Comparison of ENCODE assay signal across 15 cellular contexts in genomic region chr9:137975936-137976565, GRCh38.
"Had no signal": no experiment of that assay in that cellular context is flagged by ENCODE, and none has a peak within 500 bp of the region (broad histone marks: within the 10 kb centered on the region; RNA-seq: fewer than 3 reads in every experiment).

No MANE protein-coding gene starts in this region.

- H3K27me3 ChIP-seq: thyroid gland had no signal

- H3K4me3 ChIP-seq: thyroid gland had no signal

- H3K4me1 ChIP-seq: thyroid gland had no signal

- H3K9me3 ChIP-seq: thyroid gland had no signal

- H3K36me3 ChIP-seq: thyroid gland had no signal

- H3K27ac ChIP-seq: thyroid gland had no signal

- ATAC-seq: activated CD8-positive, alpha-beta T cell treated with anti-CD3 and anti-CD28 coated beads, Interleukin-2, amount 10 ng/mL, durations not matched to agents 7 days and 5 days; esophagus mucosa; SK-N-SH treated with all-trans-retinoic acid at 6 μM for 48 hours had no signal

- DNase-seq: activated CD4-positive, alpha-beta T cell treated with anti-CD3 and anti-CD28 coated beads for 1 hour; activated CD4-positive, alpha-beta T cell treated with anti-CD3 and anti-CD28 coated beads, Interleukin-2, amount 50 U/mL, for 1 hour; activated CD8-positive, alpha-beta T cell treated with anti-CD3 and anti-CD28 coated beads, Interleukin-2, amount 10 ng/mL, durations not matched to agents 7 days and 5 days; activated gamma-delta T cell treated with Interleukin-2 at 50 U/mL for 16 hours; caudate nucleus; dermis blood vessel endothelial cell; effector memory CD4-positive, alpha-beta T cell; foreskin melanocyte; mesenchymal stem cell; occipital lobe; stimulated activated CD4-positive, alpha-beta T cell treated with anti-CD3 and anti-CD28 coated beads, Interleukin-4, amount 100 ng/mL, for 1 hour; stimulated activated naive CD4-positive, alpha-beta T cell; thyroid gland had no signal
